ENCODE assay signal across 12 cellular contexts in genomic region chr12:117360551-117361311, GRCh38. TPM values are rescaled to one million over a fixed set of nuclear protein-coding genes. Genes with fewer than 3 reads are reported as not detected.
DNase-seq lines count a peak whose midpoint lies in the region; ATAC-seq, FAIRE-seq and TF ChIP-seq lines count a peak whose summit lies in the region.
"Had no signal": no experiment of that assay in that cellular context is flagged by ENCODE, and none has a peak within 500 bp of the region (broad histone marks: within the 10 kb centered on the region; RNA-seq: fewer than 3 reads in every experiment).

No MANE protein-coding gene starts in this region.

- no TSS peak for BruUV-seq in Caco-2 (replicated peaks; lab: Mats Ljungman, UMichigan)

- H3K36me3 ChIP-seq in right atrium auricular region (no peaks in the 10 kb centered on the region), H1 (ENCODE audit: control insufficient read depth in 2 of 4, insufficient read depth in 4 of 4, low read length in 3 of 4) (no peaks in the 10 kb centered on the region), mesenchymal stem cell (ENCODE audit: control insufficient read depth in 1 of 2, insufficient read depth in 2 of 2, low read depth in 1 of 2, low read length in 2 of 2) (no peaks in the 10 kb centered on the region), upper lobe of left lung (no peaks in the 10 kb centered on the region), Caco-2 (ENCODE audit: control insufficient read depth, insufficient read depth, low read length) (no peaks in the 10 kb centered on the region)
- H3K36me3 ChIP-seq: transverse colon had no signal

- DNase-seq in cardiac septum (ENCODE audit: low spot score) (peak; percentile 36), right atrium auricular region (ENCODE audit: low spot score) (no peak), H1 (ENCODE audit: low read depth in 1 of 2, low spot score in 2 of 2) (peak in 1 of 2 experiments; percentile 81), mesenchymal stem cell (no peak), upper lobe of left lung (peak in 1 of 2 donors; percentile 75), Caco-2 (no peak), Kasumi-1 (lab: John Stamatoyannopoulos, UW) (no peak)
- no peak for DNase-seq in T-helper 2 cell treated with Interferon-gamma antibody and Interleukin-4, amounts not matched to agents 5 μg/mL and 100 μg/mL, for 36 hours (ENCODE audit: low spot score)
- DNase-seq: activated CD4-positive, alpha-beta T cell treated with anti-CD3 and anti-CD28 coated beads for 48 hours; transverse colon had no signal

- H2BK120ac ChIP-seq in H1 (replicated peaks; ENCODE audit: low read depth, low read length) = no peak overlapping the region
- H2BK120ac ChIP-seq in mesenchymal stem cell (ENCODE audit: low read depth, low read length) = no peak overlapping the region

- no peak overlapping the region for H3K27ac ChIP-seq in right atrium auricular region
- H3K27ac ChIP-seq in H1 (ENCODE audit: low read depth, low read length) = no peak overlapping the region
- H3K27ac ChIP-seq in mesenchymal stem cell (ENCODE audit: low read length, poor library complexity, severe bottlenecking) = no peak overlapping the region
- no peak overlapping the region for H3K27ac ChIP-seq in upper lobe of left lung
- H3K27ac ChIP-seq: transverse colon had no signal

- peaks cover 0 to 16% of the 10 kb centered on the region in 2 donors for H3K27me3 ChIP-seq in right atrium auricular region
- H3K27me3 ChIP-seq in H1 (replicated peaks in 1 of 4; ENCODE audit: control insufficient read depth in 3 of 4, extremely low read depth in 1 of 4, insufficient read depth in 3 of 4, low read length in 3 of 4) = peaks cover 27 to 73% (median 59%) of the 10 kb centered on the region in 4 experiments
- peaks cover 79 to 94% of the 10 kb centered on the region in 2 experiments for H3K27me3 ChIP-seq in mesenchymal stem cell (ENCODE audit: control insufficient read depth in 1 of 2, insufficient read depth in 1 of 2, low read length in 2 of 2)
- peaks cover 0 to 26% (median 12%) of the 10 kb centered on the region in 4 donors for H3K27me3 ChIP-seq in upper lobe of left lung
- no peaks in the 10 kb centered on the region; the same call in none of the 2 replicates for H3K27me3 ChIP-seq in Caco-2 (replicated peaks; ENCODE audit: control insufficient read depth, insufficient read depth, low read length)

- H3K4me1 Mint-ChIP-seq in T-helper 2 cell treated with Interferon-gamma antibody and Interleukin-4, amounts not matched to agents 5 μg/mL and 100 μg/mL, for 36 hours (ENCODE audit: low read depth) = no peaks in the 10 kb centered on the region
- H3K4me1 Mint-ChIP-seq in Caco-2 (ENCODE audit: low read depth, unreplicated experiment) = no peaks in the 10 kb centered on the region

- H3K4me3 Mint-ChIP-seq in T-helper 2 cell treated with Interferon-gamma antibody and Interleukin-4, amounts not matched to agents 5 μg/mL and 100 μg/mL, for 36 hours = no peak overlapping the region
- no peak overlapping the region for H3K4me3 Mint-ChIP-seq in Caco-2 (ENCODE audit: unreplicated experiment)

- no peak for TF ChIP-seq EP300 in H1 (IDR thresholded peaks at IDR 0.05; ENCODE audit: borderline replicate concordance in 1 of 2, low read depth in 2 of 2, low read length in 2 of 2)
- TF ChIP-seq EP300 in upper lobe of left lung (IDR thresholded peaks at IDR 0.05) = no peak

- peak overlapping the region; percentile 88; the same call in 1 of the 2 replicates for H2BK15ac ChIP-seq in H1 (ENCODE audit: low read length)
- H2BK15ac ChIP-seq in mesenchymal stem cell (ENCODE audit: low read depth, poor library complexity, severe bottlenecking) = no peak overlapping the region

- H3K23ac ChIP-seq in H1 (ENCODE audit: insufficient read length) (no peak overlapping the region), mesenchymal stem cell (ENCODE audit: low read length in 2 of 2) (no peak overlapping the region)

- no peak overlapping the region for H2BK20ac ChIP-seq in H1 (ENCODE audit: low read length)

- FAIRE-seq in H1 (lab: Jason Lieb, UNC) = no peak

- intact Hi-C loops in cardiac septum (cut with DNase I) (no loop called here), Caco-2 (cut with micrococcal nuclease; ENCODE audit: unreplicated experiment) (no loop called here)

- H3K9ac ChIP-seq in H1 (replicated peaks in 1 of 4; ENCODE audit: extremely low read depth in 1 of 4, low read depth in 3 of 4, low read length in 3 of 4) (peak overlapping the region in 2 of 4 experiments; percentile 51 to 53; a peak in 3 of 7 replicates), mesenchymal stem cell (ENCODE audit: low read length) (no peak overlapping the region)

- H3K4me2 ChIP-seq in H1 (ENCODE audit: insufficient read depth in 1 of 2, low read depth in 2 of 2, low read length in 2 of 2) = peak overlapping the region; percentile 87 to 94
- peak overlapping the region; percentile 79 for H3K4me2 ChIP-seq in mesenchymal stem cell (ENCODE audit: low read length, poor library complexity, severe bottlenecking)

- ATAC-seq in upper lobe of left lung (ENCODE audit: low FRiP score in 2 of 2) = no peak

- H3K56ac ChIP-seq in H1 (replicated peaks; ENCODE audit: insufficient read length, low read depth, low read length) = no peak overlapping the region

- peak overlapping the region; percentile 71 for H4K91ac ChIP-seq in H1 (replicated peaks; ENCODE audit: insufficient read length, low read length)
- H4K91ac ChIP-seq in mesenchymal stem cell (ENCODE audit: low read length) = no peak overlapping the region

- H2AK5ac ChIP-seq in H1 (ENCODE audit: low read depth, low read length) (no peak overlapping the region), mesenchymal stem cell (ENCODE audit: low read length, severe bottlenecking) (no peak overlapping the region)

- no peak overlapping the region for H3K4ac ChIP-seq in H1 (replicated peaks; ENCODE audit: insufficient read length, low read depth, low read length)
- no peak overlapping the region for H3K4ac ChIP-seq in mesenchymal stem cell (ENCODE audit: low read depth in 1 of 2, low read length in 2 of 2)

- H3K9me3 ChIP-seq in right atrium auricular region (no peaks in the 10 kb centered on the region), H1 (ENCODE audit: insufficient read depth in 2 of 2, low read depth in 1 of 2, low read length in 1 of 2) (no peaks in the 10 kb centered on the region), mesenchymal stem cell (ENCODE audit: control insufficient read depth, low read length) (no peaks in the 10 kb centered on the region), upper lobe of left lung (no peaks in the 10 kb centered on the region), Caco-2 (no peaks in the 10 kb centered on the region)
- H3K9me3 ChIP-seq: transverse colon had no signal

- TF ChIP-seq POLR2A in H1 (IDR thresholded peaks at IDR 0.05; ENCODE audit: control extremely low read depth in 1 of 2, low read depth in 2 of 2, low read length in 2 of 2) = no peak
- no peak for TF ChIP-seq POLR2A in upper lobe of left lung (IDR thresholded peaks at IDR 0.05)

- H3K9me3 Mint-ChIP-seq in T-helper 2 cell treated with Interferon-gamma antibody and Interleukin-4, amounts not matched to agents 5 μg/mL and 100 μg/mL, for 36 hours = no peaks in the 10 kb centered on the region
- no peaks in the 10 kb centered on the region for H3K9me3 Mint-ChIP-seq in Caco-2 (ENCODE audit: unreplicated experiment)
- H3K9me3 Mint-ChIP-seq: activated T-helper 2 cell treated with anti-CD3 and anti-CD28 coated beads, Interferon-gamma antibody, Interleukin-2, Interleukin-4, amounts not matched to agents 10 μg/mL and 5 μg/mL and 100 μg/mL, durations not matched to agents 14 hours and 24 hours and 36 hours had no signal

- H3K27ac Mint-ChIP-seq in T-helper 2 cell treated with Interferon-gamma antibody and Interleukin-4, amounts not matched to agents 5 μg/mL and 100 μg/mL, for 36 hours = no peak overlapping the region
- H3K27ac Mint-ChIP-seq in Caco-2 (ENCODE audit: unreplicated experiment) = no peak overlapping the region
- H3K27ac Mint-ChIP-seq: activated T-helper 2 cell treated with anti-CD3 and anti-CD28 coated beads, Interferon-gamma antibody, Interleukin-2, Interleukin-4, amounts not matched to agents 10 μg/mL and 5 μg/mL and 100 μg/mL, durations not matched to agents 14 hours and 24 hours and 36 hours had no signal

- POLR2A ChIA-PET in H1 (lab: Charles Lee; ENCODE audit: partially characterized antibody) (interaction anchor here (0.7 to 1.1 kb wide), 3 partner anchors 8 to 490 kb away, joined by 3 to 4 read pairs (median 3); no protein-coding TSS in a partner anchor), Caco-2 (lab: Charles Lee) (no interaction called here)

- H3K14ac ChIP-seq in H1 (ENCODE audit: insufficient read length) (no peak overlapping the region), mesenchymal stem cell (ENCODE audit: low read length in 2 of 2) (no peak overlapping the region)

- peaks cover 12% of the 10 kb centered on the region for H3K23me2 ChIP-seq in H1 (ENCODE audit: low read depth, low read length)

- CTCF ChIA-PET in H1 (lab: Charles Lee; ENCODE audit: partially characterized antibody) (interaction anchor here (0.7 to 2.2 kb wide), 11 partner anchors 8 to 497 kb away, joined by 3 to 18 read pairs (median 3); no protein-coding TSS in a partner anchor), Caco-2 (lab: Charles Lee) (no interaction called here)

- H3K79me1 ChIP-seq in H1 (ENCODE audit: low read depth, low read length) (no peaks in the 10 kb centered on the region), mesenchymal stem cell (replicated peaks; ENCODE audit: low read length, poor library complexity, severe bottlenecking) (no peaks in the 10 kb centered on the region)

- H3K4me1 ChIP-seq in right atrium auricular region = peaks cover 0 to 9% of the 10 kb centered on the region in 2 donors
- peaks cover 0 to 3% (median 2%) of the 10 kb centered on the region in 4 experiments; a peak in 3 of 7 replicates for H3K4me1 ChIP-seq in H1 (replicated peaks in 1 of 4; ENCODE audit: control insufficient read depth in 3 of 4, insufficient read depth in 4 of 4, low read length in 3 of 4)
- peaks cover 21% of the 10 kb centered on the region for H3K4me1 ChIP-seq in mesenchymal stem cell (ENCODE audit: control insufficient read depth, insufficient read depth, low read depth, low read length)
- peaks cover 0 to 15% (median 6%) of the 10 kb centered on the region in 4 donors for H3K4me1 ChIP-seq in upper lobe of left lung
- H3K4me1 ChIP-seq in Caco-2 = no peaks in the 10 kb centered on the region
- H3K4me1 ChIP-seq: transverse colon had no signal

- no peak overlapping the region for H4K5ac ChIP-seq in H1 (ENCODE audit: insufficient read length, low read depth, low read length)

- TF ChIP-seq RAD21 in H1 (IDR thresholded peaks at IDR 0.05 in 1 of 2, conservative IDR thresholded peaks at IDR 0.05 in 1 of 2; ENCODE audit: low read depth in 2 of 2, low read length in 2 of 2) = no peak

- peak overlapping the region; percentile 62 for H4K8ac ChIP-seq in H1 (ENCODE audit: extremely low read depth, insufficient read depth, low read length)
- no peak overlapping the region for H4K8ac ChIP-seq in mesenchymal stem cell (ENCODE audit: low read length)

- H3K79me2 ChIP-seq in H1 (ENCODE audit: control insufficient read depth in 1 of 2, insufficient read depth in 2 of 2, low read length in 2 of 2) = no peaks in the 10 kb centered on the region

- H3K4me3 ChIP-seq in right atrium auricular region (peak overlapping the region in 1 of 2 donors; percentile 30), H1 (ENCODE audit: extremely low read depth in 1 of 4, insufficient read depth in 2 of 4, low read depth in 3 of 4, low read length in 4 of 4) (peak overlapping the region; percentile 71 to 84 (median 80)), mesenchymal stem cell (ENCODE audit: insufficient read depth in 1 of 2, low read depth in 1 of 2, low read length in 2 of 2) (peak overlapping the region in 1 of 2 experiments; percentile 55), upper lobe of left lung (peak overlapping the region in 3 of 4 donors; percentile 24 to 40 (median 34)), Caco-2 (ENCODE audit: low read depth, low read length) (no peak overlapping the region)
- H3K4me3 ChIP-seq: transverse colon had no signal

- peaks cover 2 to 3% of the 10 kb centered on the region in 2 experiments for H4K20me1 ChIP-seq in H1 (replicated peaks in 1 of 2; ENCODE audit: control insufficient read depth in 1 of 2, insufficient read depth in 2 of 2, low read length in 2 of 2)

- H2BK5ac ChIP-seq in H1 (ENCODE audit: low read depth, low read length) (no peak overlapping the region), mesenchymal stem cell (ENCODE audit: low read depth, low read length, poor library complexity, severe bottlenecking) (no peak overlapping the region)

- no peak for TF ChIP-seq CTCF in right atrium auricular region (IDR thresholded peaks at IDR 0.05)
- no peak for TF ChIP-seq CTCF in H1 (IDR thresholded peaks at IDR 0.05; ENCODE audit: control extremely low read depth in 1 of 3, insufficient read depth in 1 of 3, low read depth in 1 of 3, low read length in 3 of 3)
- TF ChIP-seq CTCF in upper lobe of left lung (IDR thresholded peaks at IDR 0.05) = no peak
- no peak for TF ChIP-seq CTCF in Caco-2 (IDR thresholded peaks at IDR 0.05; ENCODE audit: insufficient read depth in 1 of 2, low read depth in 1 of 2, low read length in 1 of 2, severe bottlenecking in 1 of 2, unreplicated experiment in 1 of 2)

- WGBS in H1 (ENCODE audit: extremely low coverage in 1 of 2, insufficient coverage in 1 of 2, insufficient read length in 1 of 2, insufficient replicate concordance in 2 of 2, low coverage in 1 of 2, low lambda C conversion rate in 2 of 2, missing lambda C conversion rate in 1 of 2), 2 experiments = 0% methylated on average over 47 of the region's 86 CpGs; no CpG with 5 or more reads in 1 of the 2 experiments
- WGBS in mesenchymal stem cell = 1% methylated on average over 86 of the region's 86 CpGs
- 5% methylated on average over 13 to 74 of the region's 86 CpGs for WGBS in upper lobe of left lung, 2 donors

- H2AFZ ChIP-seq in H1 (ENCODE audit: low read length) (peak overlapping the region; percentile 37; the same call in 1 of the 2 replicates), mesenchymal stem cell (ENCODE audit: low read depth, low read length) (no peak overlapping the region)

- H3K27me3 Mint-ChIP-seq in T-helper 2 cell treated with Interferon-gamma antibody and Interleukin-4, amounts not matched to agents 5 μg/mL and 100 μg/mL, for 36 hours (ENCODE audit: low read depth) = peaks cover 49% of the 10 kb centered on the region
- peaks cover 23% of the 10 kb centered on the region for H3K27me3 Mint-ChIP-seq in Caco-2 (ENCODE audit: insufficient read depth, unreplicated experiment)

- H2BK12ac ChIP-seq in H1 (ENCODE audit: low read depth, low read length) = 0 out of 2 replicates have a peak overlapping the region, but pooled peaks have one; percentile 50
- H2BK12ac ChIP-seq in mesenchymal stem cell (ENCODE audit: low read length in 2 of 2) = no peak overlapping the region

- no peaks in the 10 kb centered on the region for H3K36me3 Mint-ChIP-seq in T-helper 2 cell treated with Interferon-gamma antibody and Interleukin-4, amounts not matched to agents 5 μg/mL and 100 μg/mL, for 36 hours (ENCODE audit: low read depth)
- H3K36me3 Mint-ChIP-seq in Caco-2 (ENCODE audit: insufficient read depth, unreplicated experiment) = no peaks in the 10 kb centered on the region

- H3K18ac ChIP-seq in H1 (ENCODE audit: extremely low read depth, low read length) = peak overlapping the region; percentile 87
- no peak overlapping the region for H3K18ac ChIP-seq in mesenchymal stem cell (ENCODE audit: low read depth in 1 of 2, low read length in 2 of 2)

RNA-seq across cellular contexts. Expression of gene NOS1, which starts 0.7 kb away (rescaled TPM):
- 0.32 TPM for total RNA-seq in cardiac septum
- under 1 TPM; 0.04 to 0.67 TPM for total RNA-seq in right atrium auricular region
- total RNA-seq in H1 (2021; fragmentation: NEBNext Ultra II Directional; extraction: Animal tissue kit (Norgen Biotek cat#: 25700)) = 1.9 and 2.0 TPM in 2 replicates
- 1.5 and 1.8 TPM in 2 replicates for polyA plus RNA-seq in H1 (2011; rRNA removed)
- polyA plus RNA-seq in H1 (2011; cell fraction: cytosol; rRNA removed) = 1.1 TPM
- polyA plus RNA-seq in H1 (2011; cell fraction: nucleus; rRNA removed) = 3.3 TPM
- polyA plus RNA-seq in H1 (2012, experiment 1 of 2) = 2.0 to 2.8 TPM (median 2.4 TPM) in 4 replicates
- polyA plus RNA-seq in H1 (2012, experiment 2 of 2) = 0.97 TPM
- polyA plus RNA-seq in H1 (2013, experiment 1 of 2) = 0.73 TPM
- polyA plus RNA-seq in H1 (2013, experiment 2 of 2) = 0.59 TPM
- 6.5 and 6.6 TPM in 2 replicates for polyA minus RNA-seq in H1 (2011; rRNA and poly(A)+ RNA removed)
- 2.8 TPM for polyA minus RNA-seq in H1 (2011; cell fraction: cytosol; rRNA and poly(A)+ RNA removed)
- 5.0 TPM for polyA minus RNA-seq in H1 (2011; cell fraction: nucleus; rRNA and poly(A)+ RNA removed)
- not detected for polyA plus RNA-seq in mesenchymal stem cell (2013, experiment 1 of 2)
- not detected for polyA plus RNA-seq in mesenchymal stem cell (2013, experiment 2 of 2)
- 1 to 10 TPM in 5 of 6 donors, under 1 TPM in 1; 0.39 to 4.4 (median 2.4) TPM for total RNA-seq in upper lobe of left lung
- not detected in 2 replicates for total RNA-seq in Caco-2 (2022)
- total RNA-seq: activated T-helper 2 cell treated with anti-CD3 and anti-CD28 coated beads, Interferon-gamma antibody, Interleukin-2, Interleukin-4, amounts not matched to agents 10 μg/mL and 5 μg/mL and 100 μg/mL, durations not matched to agents 14 hours and 24 hours and 36 hours; lung microvascular endothelial cell had no signal
